ENCODE assay signal across 1 cellular context in the genomic region with DNA sequence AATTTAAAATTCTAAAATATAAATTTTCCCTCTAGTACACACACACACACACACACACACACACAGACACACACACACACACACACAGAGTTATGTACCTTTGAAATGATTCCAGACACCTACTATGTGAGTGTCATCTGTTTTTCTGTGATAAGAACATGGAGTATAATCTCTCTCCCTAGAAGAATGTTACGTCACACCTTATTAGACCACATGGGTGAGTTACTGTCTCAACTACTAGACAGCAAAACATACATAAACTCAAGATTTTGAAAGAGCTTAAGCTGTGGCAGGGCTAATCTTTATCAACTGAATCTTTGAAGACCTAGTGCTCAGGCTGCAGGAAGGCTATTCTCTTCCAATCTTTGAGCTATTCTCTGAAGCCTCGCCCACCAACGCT.
TF ChIP-seq lines count a peak whose summit lies in the region.

No MANE protein-coding gene starts in this region.

TF ChIP-seq in K562, 482 proteins besides CTCF, POLR2A, EP300 and RAD21 (continued from another document):
- TF ChIP-seq, protein P1, sequence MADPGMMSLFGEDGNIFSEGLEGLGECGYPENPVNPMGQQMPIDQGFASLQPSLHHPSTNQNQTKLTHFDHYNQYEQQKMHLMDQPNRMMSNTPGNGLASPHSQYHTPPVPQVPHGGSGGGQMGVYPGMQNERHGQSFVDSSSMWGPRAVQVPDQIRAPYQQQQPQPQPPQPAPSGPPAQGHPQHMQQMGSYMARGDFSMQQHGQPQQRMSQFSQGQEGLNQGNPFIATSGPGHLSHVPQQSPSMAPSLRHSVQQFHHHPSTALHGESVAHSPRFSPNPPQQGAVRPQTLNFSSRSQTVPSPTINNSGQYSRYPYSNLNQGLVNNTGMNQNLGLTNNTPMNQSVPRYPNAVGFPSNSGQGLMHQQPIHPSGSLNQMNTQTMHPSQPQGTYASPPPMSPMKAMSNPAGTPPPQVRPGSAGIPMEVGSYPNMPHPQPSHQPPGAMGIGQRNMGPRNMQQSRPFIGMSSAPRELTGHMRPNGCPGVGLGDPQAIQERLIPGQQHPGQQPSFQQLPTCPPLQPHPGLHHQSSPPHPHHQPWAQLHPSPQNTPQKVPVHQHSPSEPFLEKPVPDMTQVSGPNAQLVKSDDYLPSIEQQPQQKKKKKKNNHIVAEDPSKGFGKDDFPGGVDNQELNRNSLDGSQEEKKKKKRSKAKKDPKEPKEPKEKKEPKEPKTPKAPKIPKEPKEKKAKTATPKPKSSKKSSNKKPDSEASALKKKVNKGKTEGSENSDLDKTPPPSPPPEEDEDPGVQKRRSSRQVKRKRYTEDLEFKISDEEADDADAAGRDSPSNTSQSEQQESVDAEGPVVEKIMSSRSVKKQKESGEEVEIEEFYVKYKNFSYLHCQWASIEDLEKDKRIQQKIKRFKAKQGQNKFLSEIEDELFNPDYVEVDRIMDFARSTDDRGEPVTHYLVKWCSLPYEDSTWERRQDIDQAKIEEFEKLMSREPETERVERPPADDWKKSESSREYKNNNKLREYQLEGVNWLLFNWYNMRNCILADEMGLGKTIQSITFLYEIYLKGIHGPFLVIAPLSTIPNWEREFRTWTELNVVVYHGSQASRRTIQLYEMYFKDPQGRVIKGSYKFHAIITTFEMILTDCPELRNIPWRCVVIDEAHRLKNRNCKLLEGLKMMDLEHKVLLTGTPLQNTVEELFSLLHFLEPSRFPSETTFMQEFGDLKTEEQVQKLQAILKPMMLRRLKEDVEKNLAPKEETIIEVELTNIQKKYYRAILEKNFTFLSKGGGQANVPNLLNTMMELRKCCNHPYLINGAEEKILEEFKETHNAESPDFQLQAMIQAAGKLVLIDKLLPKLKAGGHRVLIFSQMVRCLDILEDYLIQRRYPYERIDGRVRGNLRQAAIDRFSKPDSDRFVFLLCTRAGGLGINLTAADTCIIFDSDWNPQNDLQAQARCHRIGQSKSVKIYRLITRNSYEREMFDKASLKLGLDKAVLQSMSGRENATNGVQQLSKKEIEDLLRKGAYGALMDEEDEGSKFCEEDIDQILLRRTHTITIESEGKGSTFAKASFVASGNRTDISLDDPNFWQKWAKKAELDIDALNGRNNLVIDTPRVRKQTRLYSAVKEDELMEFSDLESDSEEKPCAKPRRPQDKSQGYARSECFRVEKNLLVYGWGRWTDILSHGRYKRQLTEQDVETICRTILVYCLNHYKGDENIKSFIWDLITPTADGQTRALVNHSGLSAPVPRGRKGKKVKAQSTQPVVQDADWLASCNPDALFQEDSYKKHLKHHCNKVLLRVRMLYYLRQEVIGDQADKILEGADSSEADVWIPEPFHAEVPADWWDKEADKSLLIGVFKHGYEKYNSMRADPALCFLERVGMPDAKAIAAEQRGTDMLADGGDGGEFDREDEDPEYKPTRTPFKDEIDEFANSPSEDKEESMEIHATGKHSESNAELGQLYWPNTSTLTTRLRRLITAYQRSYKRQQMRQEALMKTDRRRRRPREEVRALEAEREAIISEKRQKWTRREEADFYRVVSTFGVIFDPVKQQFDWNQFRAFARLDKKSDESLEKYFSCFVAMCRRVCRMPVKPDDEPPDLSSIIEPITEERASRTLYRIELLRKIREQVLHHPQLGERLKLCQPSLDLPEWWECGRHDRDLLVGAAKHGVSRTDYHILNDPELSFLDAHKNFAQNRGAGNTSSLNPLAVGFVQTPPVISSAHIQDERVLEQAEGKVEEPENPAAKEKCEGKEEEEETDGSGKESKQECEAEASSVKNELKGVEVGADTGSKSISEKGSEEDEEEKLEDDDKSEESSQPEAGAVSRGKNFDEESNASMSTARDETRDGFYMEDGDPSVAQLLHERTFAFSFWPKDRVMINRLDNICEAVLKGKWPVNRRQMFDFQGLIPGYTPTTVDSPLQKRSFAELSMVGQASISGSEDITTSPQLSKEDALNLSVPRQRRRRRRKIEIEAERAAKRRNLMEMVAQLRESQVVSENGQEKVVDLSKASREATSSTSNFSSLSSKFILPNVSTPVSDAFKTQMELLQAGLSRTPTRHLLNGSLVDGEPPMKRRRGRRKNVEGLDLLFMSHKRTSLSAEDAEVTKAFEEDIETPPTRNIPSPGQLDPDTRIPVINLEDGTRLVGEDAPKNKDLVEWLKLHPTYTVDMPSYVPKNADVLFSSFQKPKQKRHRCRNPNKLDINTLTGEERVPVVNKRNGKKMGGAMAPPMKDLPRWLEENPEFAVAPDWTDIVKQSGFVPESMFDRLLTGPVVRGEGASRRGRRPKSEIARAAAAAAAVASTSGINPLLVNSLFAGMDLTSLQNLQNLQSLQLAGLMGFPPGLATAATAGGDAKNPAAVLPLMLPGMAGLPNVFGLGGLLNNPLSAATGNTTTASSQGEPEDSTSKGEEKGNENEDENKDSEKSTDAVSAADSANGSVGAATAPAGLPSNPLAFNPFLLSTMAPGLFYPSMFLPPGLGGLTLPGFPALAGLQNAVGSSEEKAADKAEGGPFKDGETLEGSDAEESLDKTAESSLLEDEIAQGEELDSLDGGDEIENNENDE (IDR thresholded peaks at IDR 0.05; ENCODE audit: low read depth, low read length): no peak
- TF ChIP-seq, protein P2, sequence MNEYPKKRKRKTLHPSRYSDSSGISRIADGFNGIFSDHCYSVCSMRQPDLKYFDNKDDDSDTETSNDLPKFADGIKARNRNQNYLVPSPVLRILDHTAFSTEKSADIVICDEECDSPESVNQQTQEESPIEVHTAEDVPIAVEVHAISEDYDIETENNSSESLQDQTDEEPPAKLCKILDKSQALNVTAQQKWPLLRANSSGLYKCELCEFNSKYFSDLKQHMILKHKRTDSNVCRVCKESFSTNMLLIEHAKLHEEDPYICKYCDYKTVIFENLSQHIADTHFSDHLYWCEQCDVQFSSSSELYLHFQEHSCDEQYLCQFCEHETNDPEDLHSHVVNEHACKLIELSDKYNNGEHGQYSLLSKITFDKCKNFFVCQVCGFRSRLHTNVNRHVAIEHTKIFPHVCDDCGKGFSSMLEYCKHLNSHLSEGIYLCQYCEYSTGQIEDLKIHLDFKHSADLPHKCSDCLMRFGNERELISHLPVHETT (CRISPR knock-in tag; conservative IDR thresholded peaks at IDR 0.05 in 1 of 2, IDR thresholded peaks at IDR 0.05 in 1 of 2): no peak
- peak; percentile 94 for TF ChIP-seq FOXJ2 (tag; IDR thresholded peaks at IDR 0.05)
- TF ChIP-seq ZNF175 (CRISPR knock-in tag; IDR thresholded peaks at IDR 0.05; ENCODE audit: low read depth): no peak
- TF ChIP-seq, protein P3, sequence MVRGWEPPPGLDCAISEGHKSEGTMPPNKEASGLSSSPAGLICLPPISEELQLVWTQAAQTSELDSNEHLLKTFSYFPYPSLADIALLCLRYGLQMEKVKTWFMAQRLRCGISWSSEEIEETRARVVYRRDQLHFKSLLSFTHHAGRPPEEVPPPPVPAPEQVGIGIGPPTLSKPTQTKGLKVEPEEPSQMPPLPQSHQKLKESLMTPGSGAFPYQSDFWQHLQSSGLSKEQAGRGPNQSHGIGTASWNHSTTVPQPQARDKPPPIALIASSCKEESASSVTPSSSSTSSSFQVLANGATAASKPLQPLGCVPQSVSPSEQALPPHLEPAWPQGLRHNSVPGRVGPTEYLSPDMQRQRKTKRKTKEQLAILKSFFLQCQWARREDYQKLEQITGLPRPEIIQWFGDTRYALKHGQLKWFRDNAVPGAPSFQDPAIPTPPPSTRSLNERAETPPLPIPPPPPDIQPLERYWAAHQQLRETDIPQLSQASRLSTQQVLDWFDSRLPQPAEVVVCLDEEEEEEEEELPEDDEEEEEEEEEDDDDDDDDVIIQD (CRISPR knock-in tag; IDR thresholded peaks at IDR 0.05): no peak
- TF ChIP-seq, protein P4, sequence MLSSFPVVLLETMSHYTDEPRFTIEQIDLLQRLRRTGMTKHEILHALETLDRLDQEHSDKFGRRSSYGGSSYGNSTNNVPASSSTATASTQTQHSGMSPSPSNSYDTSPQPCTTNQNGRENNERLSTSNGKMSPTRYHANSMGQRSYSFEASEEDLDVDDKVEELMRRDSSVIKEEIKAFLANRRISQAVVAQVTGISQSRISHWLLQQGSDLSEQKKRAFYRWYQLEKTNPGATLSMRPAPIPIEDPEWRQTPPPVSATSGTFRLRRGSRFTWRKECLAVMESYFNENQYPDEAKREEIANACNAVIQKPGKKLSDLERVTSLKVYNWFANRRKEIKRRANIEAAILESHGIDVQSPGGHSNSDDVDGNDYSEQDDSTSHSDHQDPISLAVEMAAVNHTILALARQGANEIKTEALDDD (IDR thresholded peaks at IDR 0.05): peak; percentile 70
- TF ChIP-seq KAT7 (CRISPR knock-in tag; IDR thresholded peaks at IDR 0.05; ENCODE audit: borderline replicate concordance): no peak
- TF ChIP-seq NBN (IDR thresholded peaks at IDR 0.05; ENCODE audit: low read depth): no peak
- peak; percentile 41 for TF ChIP-seq MEIS2 (IDR thresholded peaks at IDR 0.05; ENCODE audit: partially characterized antibody)
- TF ChIP-seq NCOR1 (IDR thresholded peaks at IDR 0.05): peak; percentile 68
- peak; percentile 73 for TF ChIP-seq CEBPB (tag; IDR thresholded peaks at IDR 0.05)
- TF ChIP-seq FOSL1 (tag; conservative IDR thresholded peaks at IDR 0.05): peak; percentile 64
- no peak for TF ChIP-seq ZBTB7A (IDR thresholded peaks at IDR 0.05; ENCODE audit: borderline replicate concordance, control insufficient read depth, low read depth, low read length)
- peak in 1 of 2 experiments; percentile 64; a peak in 3 of 4 replicates for TF ChIP-seq KDM1A (IDR thresholded peaks at IDR 0.05)
- TF ChIP-seq RBM17 (IDR thresholded peaks at IDR 0.05; ENCODE audit: borderline replicate concordance, low read depth, low read length): no peak
- 0 out of 2 replicates have a peak, but pooled peaks have one; percentile 80 for TF ChIP-seq DMBX1 (CRISPR knock-in tag; IDR thresholded peaks at IDR 0.05; ENCODE audit: borderline replicate concordance)
- TF ChIP-seq, protein P5, sequence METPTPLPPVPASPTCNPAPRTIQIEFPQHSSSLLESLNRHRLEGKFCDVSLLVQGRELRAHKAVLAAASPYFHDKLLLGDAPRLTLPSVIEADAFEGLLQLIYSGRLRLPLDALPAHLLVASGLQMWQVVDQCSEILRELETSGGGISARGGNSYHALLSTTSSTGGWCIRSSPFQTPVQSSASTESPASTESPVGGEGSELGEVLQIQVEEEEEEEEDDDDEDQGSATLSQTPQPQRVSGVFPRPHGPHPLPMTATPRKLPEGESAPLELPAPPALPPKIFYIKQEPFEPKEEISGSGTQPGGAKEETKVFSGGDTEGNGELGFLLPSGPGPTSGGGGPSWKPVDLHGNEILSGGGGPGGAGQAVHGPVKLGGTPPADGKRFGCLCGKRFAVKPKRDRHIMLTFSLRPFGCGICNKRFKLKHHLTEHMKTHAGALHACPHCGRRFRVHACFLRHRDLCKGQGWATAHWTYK (CRISPR knock-in tag; IDR thresholded peaks at IDR 0.05): 0 out of 2 replicates have a peak, but pooled peaks have one; percentile 66
- no peak for TF ChIP-seq SRF (CRISPR knock-in tag; IDR thresholded peaks at IDR 0.05)
